Comparison of ENCODE assay signal across 11 cellular contexts in the genomic region with DNA sequence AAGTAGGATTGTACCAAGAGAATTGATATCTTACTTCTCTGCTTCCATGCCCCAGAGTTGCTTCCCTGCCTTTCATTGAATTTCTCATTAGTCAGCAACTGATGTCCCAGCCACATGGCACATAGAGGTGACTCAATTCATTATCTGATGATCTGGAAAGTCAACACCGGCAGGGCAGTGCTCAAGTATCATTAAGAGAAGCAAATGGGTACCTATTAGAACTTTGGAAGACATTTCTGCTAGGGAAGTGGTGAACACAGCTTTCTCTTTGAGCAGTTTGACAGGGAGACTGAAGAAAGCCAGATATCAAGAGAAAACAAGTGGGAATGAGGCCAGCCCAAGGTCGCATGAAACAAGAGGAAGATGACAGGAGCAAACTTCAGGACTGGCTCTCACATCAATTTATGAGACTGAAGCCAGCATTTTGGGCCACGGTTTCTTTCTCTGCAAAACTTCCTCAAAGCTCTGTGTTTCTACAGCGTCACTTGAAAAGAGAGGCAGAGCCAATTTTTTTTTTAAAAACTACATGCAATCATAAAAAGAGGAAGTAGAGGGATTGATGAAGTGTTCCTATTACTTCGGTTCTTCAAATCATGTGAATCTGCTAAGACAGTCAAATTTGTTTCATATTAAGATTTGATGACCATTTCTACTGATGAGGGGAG.
DNase-seq lines count a peak whose midpoint lies in the region; ATAC-seq, FAIRE-seq and TF ChIP-seq lines count a peak whose summit lies in the region.
"Had no signal": no experiment of that assay in that cellular context is flagged by ENCODE, and none has a peak within 500 bp of the region (broad histone marks: within the 10 kb centered on the region; RNA-seq: fewer than 3 reads in every experiment).

No MANE protein-coding gene starts in this region.

- no peak for TF ChIP-seq POLR2A in body of pancreas (IDR thresholded peaks at IDR 0.05)

- WGBS in body of pancreas, 2 donors, result 15 to 17% methylated on average over 5 of the region's 5 CpGs
- 20 to 26% methylated on average over 5 of the region's 5 CpGs for WGBS in pancreas, 2 donors

- H3K4me1 ChIP-seq in body of pancreas, result peaks cover 20% of the 10 kb centered on the region
- H3K4me1 ChIP-seq in pancreas, result peaks cover 0 to 10% (median 8%) of the 10 kb centered on the region in 3 donors

- ATAC-seq in GM18868 (IDR thresholded peaks at IDR 0.05; ENCODE audit: unreplicated experiment) (peak; percentile 39), body of pancreas (peak; percentile 38), pancreas (peak; percentile 62 to 74 (median 70)), GM21526 (IDR thresholded peaks at IDR 0.05; ENCODE audit: low FRiP score, unreplicated experiment) (no peak)
- ATAC-seq: activated CD4-positive, alpha-beta T cell treated with anti-CD3 and anti-CD28 coated beads for 36 hours had no signal

- peak; percentile 2 for DNase-seq in NCI-H510A (lab: John Stamatoyannopoulos, UW)
- DNase-seq in body of pancreas, result peak in 3 of 4 donors; percentile 24 to 36 (median 28)
- peak in 2 of 6 donors; percentile 5 to 19 for DNase-seq in pancreas
- no peak for DNase-seq in NCI-H1436 treated with DMSO at 0.1 percent for 48 hours (lab: John Stamatoyannopoulos, UW)
- DNase-seq in NCI-H187 (lab: John Stamatoyannopoulos, UW), result no peak
- DNase-seq: activated CD4-positive, alpha-beta T cell treated with anti-CD3 and anti-CD28 coated beads for 36 hours; anterior cingulate cortex; NCI-H446 treated with DMSO at 0.1 percent for 48 hours had no signal

- H3K9me3 ChIP-seq in body of pancreas (no peaks in the 10 kb centered on the region), pancreas (no peaks in the 10 kb centered on the region)

- no peak for TF ChIP-seq CTCF in body of pancreas (IDR thresholded peaks at IDR 0.05)
- no peak for TF ChIP-seq CTCF in pancreas (IDR thresholded peaks at IDR 0.05)

- H3K4me3 ChIP-seq in body of pancreas, result no peak overlapping the region
- no peak overlapping the region for H3K4me3 ChIP-seq in pancreas

- no peaks in the 10 kb centered on the region for H3K36me3 ChIP-seq in body of pancreas (replicated peaks in 1 of 2; ENCODE audit: insufficient read depth in 1 of 2, low read depth in 2 of 2)
- H3K36me3 ChIP-seq in pancreas, result no peaks in the 10 kb centered on the region

- H3K27me3 ChIP-seq in body of pancreas (no peaks in the 10 kb centered on the region), pancreas (peaks cover 0 to 5% (median 1%) of the 10 kb centered on the region in 4 donors)

- H3K27ac ChIP-seq in body of pancreas (peak overlapping the region in 2 of 4 donors; percentile 25 to 70), pancreas (peak overlapping the region in 1 of 4 donors; percentile 39)

- intact Hi-C loops in body of pancreas (cut with DNase I), result no loop called here
- intact Hi-C loops in pancreas (cut with DNase I), result no loop called here

- FAIRE-seq in pancreas (lab: Jason Lieb, UNC), result peak; percentile 54
- FAIRE-seq: frontal cortex had no signal

Comparison
In these comparisons a context has a peak if more than half of its experiments do, and no peak if none do; other contexts are left out.
1. DNase-seq: peak in NCI-H510A (single experiment) and body of pancreas (3 of 4); none in NCI-H1436 treated with DMSO at 0.1 percent for 48 hours (single experiment) and NCI-H187 (0 of 2).